1 cellular context compared by ENCODE assay signal in the genomic region with DNA sequence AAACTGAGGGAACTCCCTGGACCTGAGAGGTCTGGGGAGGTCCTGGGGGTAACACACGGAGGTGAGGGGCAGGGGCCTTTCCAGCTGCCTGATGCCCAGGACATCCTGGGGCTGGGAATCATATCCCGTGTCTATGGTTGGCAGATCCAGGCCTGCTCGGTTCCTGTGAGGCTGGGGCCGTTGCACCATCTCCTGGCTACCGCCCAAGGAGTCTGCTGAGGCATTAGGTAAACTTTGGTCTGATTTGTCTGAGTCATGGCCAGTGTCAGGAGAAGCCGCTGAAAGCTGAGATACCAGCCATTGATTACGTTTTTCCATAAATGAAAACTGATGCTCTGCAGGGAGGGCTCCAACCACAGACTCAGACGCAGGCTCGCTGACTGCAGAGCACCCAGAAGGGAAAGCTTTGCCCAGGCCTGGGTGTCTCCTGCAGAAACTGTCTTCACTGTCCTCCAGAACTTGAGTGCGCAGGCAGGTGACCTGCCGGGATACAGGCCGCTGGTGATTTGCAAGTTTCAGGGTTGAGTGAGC.
TF ChIP-seq lines count a peak whose summit lies in the region.

No MANE protein-coding gene starts in this region.

TF ChIP-seq in IMR-90, 13 proteins besides CTCF, POLR2A, EP300 and RAD21:
- no peak for TF ChIP-seq MXI1 (IDR thresholded peaks at IDR 0.05; ENCODE audit: borderline replicate concordance, low read depth, low read length)
- TF ChIP-seq BHLHE40 (IDR thresholded peaks at IDR 0.05; ENCODE audit: low read depth, low read length), result peak; percentile 95
- no peak for TF ChIP-seq RCOR1 (IDR thresholded peaks at IDR 0.05; ENCODE audit: insufficient replicate concordance, low read length)
- TF ChIP-seq MAFK (IDR thresholded peaks at IDR 0.05; ENCODE audit: low read depth, low read length), result peak; percentile 39; the same call in 1 of the 2 replicates
- peak; percentile 85 for TF ChIP-seq NFE2L2 (IDR thresholded peaks at IDR 0.05; ENCODE audit: low read depth, low read length)
- peak; percentile 100 for TF ChIP-seq CEBPB (IDR thresholded peaks at IDR 0.05; ENCODE audit: low read depth, low read length)
- TF ChIP-seq RFX5 (IDR thresholded peaks at IDR 0.05; ENCODE audit: low read depth, low read length), result no peak
- peak; percentile 97 for TF ChIP-seq FOS (IDR thresholded peaks at IDR 0.05; ENCODE audit: low read depth, low read length)
- TF ChIP-seq, protein P1, sequence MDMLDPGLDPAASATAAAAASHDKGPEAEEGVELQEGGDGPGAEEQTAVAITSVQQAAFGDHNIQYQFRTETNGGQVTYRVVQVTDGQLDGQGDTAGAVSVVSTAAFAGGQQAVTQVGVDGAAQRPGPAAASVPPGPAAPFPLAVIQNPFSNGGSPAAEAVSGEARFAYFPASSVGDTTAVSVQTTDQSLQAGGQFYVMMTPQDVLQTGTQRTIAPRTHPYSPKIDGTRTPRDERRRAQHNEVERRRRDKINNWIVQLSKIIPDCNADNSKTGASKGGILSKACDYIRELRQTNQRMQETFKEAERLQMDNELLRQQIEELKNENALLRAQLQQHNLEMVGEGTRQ (IDR thresholded peaks at IDR 0.05; ENCODE audit: low read depth, low read length), result no peak; the same call in 1 of the 2 replicates
- no peak for TF ChIP-seq CHD1 (IDR thresholded peaks at IDR 0.05; ENCODE audit: low read depth, low read length)
- TF ChIP-seq, protein P2, sequence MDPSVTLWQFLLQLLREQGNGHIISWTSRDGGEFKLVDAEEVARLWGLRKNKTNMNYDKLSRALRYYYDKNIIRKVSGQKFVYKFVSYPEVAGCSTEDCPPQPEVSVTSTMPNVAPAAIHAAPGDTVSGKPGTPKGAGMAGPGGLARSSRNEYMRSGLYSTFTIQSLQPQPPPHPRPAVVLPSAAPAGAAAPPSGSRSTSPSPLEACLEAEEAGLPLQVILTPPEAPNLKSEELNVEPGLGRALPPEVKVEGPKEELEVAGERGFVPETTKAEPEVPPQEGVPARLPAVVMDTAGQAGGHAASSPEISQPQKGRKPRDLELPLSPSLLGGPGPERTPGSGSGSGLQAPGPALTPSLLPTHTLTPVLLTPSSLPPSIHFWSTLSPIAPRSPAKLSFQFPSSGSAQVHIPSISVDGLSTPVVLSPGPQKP (IDR thresholded peaks at IDR 0.05; ENCODE audit: borderline replicate concordance, low read depth, low read length), result no peak
- peak; percentile 24 for TF ChIP-seq SMC3 (IDR thresholded peaks at IDR 0.05; ENCODE audit: low read depth, low read length)
- peak; percentile 60; the same call in 1 of the 2 replicates for TF ChIP-seq MAZ (IDR thresholded peaks at IDR 0.05; ENCODE audit: borderline replicate concordance, low read depth, low read length)
